2 cellular contexts compared by ENCODE assay signal in the genomic region with DNA sequence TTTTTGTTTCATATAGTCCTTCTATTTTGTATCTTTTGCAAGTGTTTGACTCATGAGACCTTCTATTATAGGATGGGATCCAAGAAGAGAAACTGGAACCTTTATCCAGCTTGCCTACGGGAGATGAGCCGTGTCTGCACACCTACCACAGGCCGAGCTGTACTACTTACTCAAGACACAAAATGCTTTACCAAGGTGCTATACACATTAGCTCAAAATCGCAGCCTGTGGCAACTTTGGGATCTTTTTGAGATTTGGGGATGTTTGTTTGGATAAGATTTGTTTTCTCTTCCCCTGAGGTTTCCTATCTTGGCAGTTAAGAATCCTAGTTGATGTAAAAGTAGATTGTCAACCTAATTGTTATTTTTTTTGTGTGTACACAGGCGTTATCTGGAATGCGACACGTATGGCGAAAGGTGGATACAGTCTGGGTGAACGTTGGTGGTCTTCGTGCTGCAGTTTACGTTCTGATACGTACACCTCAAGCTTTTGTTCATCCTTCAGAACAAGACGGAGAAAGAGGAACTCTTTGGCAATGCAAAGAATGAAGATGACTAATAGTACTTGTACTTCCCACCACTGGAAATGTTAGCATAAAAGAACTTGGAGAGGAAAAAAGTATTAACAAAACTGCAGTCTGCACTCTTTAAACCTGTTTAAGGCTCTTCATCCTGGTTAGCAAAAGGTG.
A peak's percentile ranks its signal among the peaks of the same experiment; 100 is the strongest.
TF ChIP-seq lines count a peak whose summit lies in the region.

No MANE protein-coding gene starts in this region.

TF ChIP-seq in IMR-90, 13 proteins besides CTCF, POLR2A, EP300 and RAD21:
- TF ChIP-seq CHD1 (IDR thresholded peaks at IDR 0.05; ENCODE audit: low read depth, low read length) (no peak), MXI1 (IDR thresholded peaks at IDR 0.05; ENCODE audit: borderline replicate concordance, low read depth, low read length) (no peak), CEBPB (IDR thresholded peaks at IDR 0.05; ENCODE audit: low read depth, low read length) (peak; percentile 52; the same call in 1 of the 2 replicates), RCOR1 (IDR thresholded peaks at IDR 0.05; ENCODE audit: insufficient replicate concordance, low read length) (no peak), BHLHE40 (IDR thresholded peaks at IDR 0.05; ENCODE audit: low read depth, low read length) (no peak)

TF ChIP-seq in K562, 482 proteins besides CTCF, POLR2A, EP300 and RAD21 (continues in another document):
- TF ChIP-seq JUNB (CRISPR knock-in tag; conservative IDR thresholded peaks at IDR 0.05) (no peak), ZNF232 (CRISPR knock-in tag; IDR thresholded peaks at IDR 0.05) (no peak), SPI1 (IDR thresholded peaks at IDR 0.05; ENCODE audit: borderline replicate concordance, low read depth, low read length) (peak; percentile 44; the same call in 1 of the 2 replicates), CCAR2 (IDR thresholded peaks at IDR 0.05; ENCODE audit: low read depth, low read length) (no peak), SRSF9 (IDR thresholded peaks at IDR 0.05; ENCODE audit: borderline replicate concordance, low read depth, low read length) (no peak), HMG20B (CRISPR knock-in tag; IDR thresholded peaks at IDR 0.05) (no peak), ETV1 (tag; conservative IDR thresholded peaks at IDR 0.05; ENCODE audit: low read depth) (no peak), MTA3 (IDR thresholded peaks at IDR 0.05; ENCODE audit: borderline replicate concordance) (no peak), DNMT1 (IDR thresholded peaks at IDR 0.05) (no peak), ELF1 (tag; IDR thresholded peaks at IDR 0.05) (no peak), FOXM1 (IDR thresholded peaks at IDR 0.05; ENCODE audit: low read depth) (no peak), FOXM1 (CRISPR knock-in tag; IDR thresholded peaks at IDR 0.05; ENCODE audit: low read depth) (no peak), ZNF436 (CRISPR knock-in tag; IDR thresholded peaks at IDR 0.05) (no peak), ZKSCAN3 (CRISPR knock-in tag; IDR thresholded peaks at IDR 0.05) (no peak), SAP30 (IDR thresholded peaks at IDR 0.05; ENCODE audit: borderline replicate concordance, insufficient read depth, low read depth, low read length, poor library complexity, severe bottlenecking) (no peak), ILF3 (IDR thresholded peaks at IDR 0.05; ENCODE audit: borderline replicate concordance) (0 out of 2 replicates have a peak, but pooled peaks have one; percentile 41), EP400 (IDR thresholded peaks at IDR 0.05) (no peak), THRAP3 (IDR thresholded peaks at IDR 0.05; ENCODE audit: borderline replicate concordance) (0 out of 2 replicates have a peak, but pooled peaks have one; percentile 16), HIVEP1 (CRISPR knock-in tag; IDR thresholded peaks at IDR 0.05) (no peak), NRF1 (conservative IDR thresholded peaks at IDR 0.05 in 1 of 2, IDR thresholded peaks at IDR 0.05 in 1 of 2) (no peak), ETV6 (IDR thresholded peaks at IDR 0.05; ENCODE audit: borderline replicate concordance in 1 of 2, low read depth in 2 of 2, low read length in 1 of 2) (no peak), ETV6 (CRISPR knock-in tag; IDR thresholded peaks at IDR 0.05; ENCODE audit: borderline replicate concordance) (no peak), HLTF (IDR thresholded peaks at IDR 0.05) (no peak), E2F3 (CRISPR knock-in tag; IDR thresholded peaks at IDR 0.05) (no peak)
- TF ChIP-seq, protein P1, sequence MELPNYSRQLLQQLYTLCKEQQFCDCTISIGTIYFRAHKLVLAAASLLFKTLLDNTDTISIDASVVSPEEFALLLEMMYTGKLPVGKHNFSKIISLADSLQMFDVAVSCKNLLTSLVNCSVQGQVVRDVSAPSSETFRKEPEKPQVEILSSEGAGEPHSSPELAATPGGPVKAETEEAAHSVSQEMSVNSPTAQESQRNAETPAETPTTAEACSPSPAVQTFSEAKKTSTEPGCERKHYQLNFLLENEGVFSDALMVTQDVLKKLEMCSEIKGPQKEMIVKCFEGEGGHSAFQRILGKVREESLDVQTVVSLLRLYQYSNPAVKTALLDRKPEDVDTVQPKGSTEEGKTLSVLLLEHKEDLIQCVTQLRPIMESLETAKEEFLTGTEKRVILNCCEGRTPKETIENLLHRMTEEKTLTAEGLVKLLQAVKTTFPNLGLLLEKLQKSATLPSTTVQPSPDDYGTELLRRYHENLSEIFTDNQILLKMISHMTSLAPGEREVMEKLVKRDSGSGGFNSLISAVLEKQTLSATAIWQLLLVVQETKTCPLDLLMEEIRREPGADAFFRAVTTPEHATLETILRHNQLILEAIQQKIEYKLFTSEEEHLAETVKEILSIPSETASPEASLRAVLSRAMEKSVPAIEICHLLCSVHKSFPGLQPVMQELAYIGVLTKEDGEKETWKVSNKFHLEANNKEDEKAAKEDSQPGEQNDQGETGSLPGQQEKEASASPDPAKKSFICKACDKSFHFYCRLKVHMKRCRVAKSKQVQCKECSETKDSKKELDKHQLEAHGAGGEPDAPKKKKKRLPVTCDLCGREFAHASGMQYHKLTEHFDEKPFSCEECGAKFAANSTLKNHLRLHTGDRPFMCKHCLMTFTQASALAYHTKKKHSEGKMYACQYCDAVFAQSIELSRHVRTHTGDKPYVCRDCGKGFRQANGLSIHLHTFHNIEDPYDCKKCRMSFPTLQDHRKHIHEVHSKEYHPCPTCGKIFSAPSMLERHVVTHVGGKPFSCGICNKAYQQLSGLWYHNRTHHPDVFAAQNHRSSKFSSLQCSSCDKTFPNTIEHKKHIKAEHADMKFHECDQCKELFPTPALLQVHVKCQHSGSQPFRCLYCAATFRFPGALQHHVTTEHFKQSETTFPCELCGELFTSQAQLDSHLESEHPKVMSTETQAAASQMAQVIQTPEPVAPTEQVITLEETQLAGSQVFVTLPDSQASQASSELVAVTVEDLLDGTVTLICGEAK (IDR thresholded peaks at IDR 0.05), result no peak
- TF ChIP-seq, protein P1 (CRISPR knock-in tag; IDR thresholded peaks at IDR 0.05), result no peak
- TF ChIP-seq, protein P2, sequence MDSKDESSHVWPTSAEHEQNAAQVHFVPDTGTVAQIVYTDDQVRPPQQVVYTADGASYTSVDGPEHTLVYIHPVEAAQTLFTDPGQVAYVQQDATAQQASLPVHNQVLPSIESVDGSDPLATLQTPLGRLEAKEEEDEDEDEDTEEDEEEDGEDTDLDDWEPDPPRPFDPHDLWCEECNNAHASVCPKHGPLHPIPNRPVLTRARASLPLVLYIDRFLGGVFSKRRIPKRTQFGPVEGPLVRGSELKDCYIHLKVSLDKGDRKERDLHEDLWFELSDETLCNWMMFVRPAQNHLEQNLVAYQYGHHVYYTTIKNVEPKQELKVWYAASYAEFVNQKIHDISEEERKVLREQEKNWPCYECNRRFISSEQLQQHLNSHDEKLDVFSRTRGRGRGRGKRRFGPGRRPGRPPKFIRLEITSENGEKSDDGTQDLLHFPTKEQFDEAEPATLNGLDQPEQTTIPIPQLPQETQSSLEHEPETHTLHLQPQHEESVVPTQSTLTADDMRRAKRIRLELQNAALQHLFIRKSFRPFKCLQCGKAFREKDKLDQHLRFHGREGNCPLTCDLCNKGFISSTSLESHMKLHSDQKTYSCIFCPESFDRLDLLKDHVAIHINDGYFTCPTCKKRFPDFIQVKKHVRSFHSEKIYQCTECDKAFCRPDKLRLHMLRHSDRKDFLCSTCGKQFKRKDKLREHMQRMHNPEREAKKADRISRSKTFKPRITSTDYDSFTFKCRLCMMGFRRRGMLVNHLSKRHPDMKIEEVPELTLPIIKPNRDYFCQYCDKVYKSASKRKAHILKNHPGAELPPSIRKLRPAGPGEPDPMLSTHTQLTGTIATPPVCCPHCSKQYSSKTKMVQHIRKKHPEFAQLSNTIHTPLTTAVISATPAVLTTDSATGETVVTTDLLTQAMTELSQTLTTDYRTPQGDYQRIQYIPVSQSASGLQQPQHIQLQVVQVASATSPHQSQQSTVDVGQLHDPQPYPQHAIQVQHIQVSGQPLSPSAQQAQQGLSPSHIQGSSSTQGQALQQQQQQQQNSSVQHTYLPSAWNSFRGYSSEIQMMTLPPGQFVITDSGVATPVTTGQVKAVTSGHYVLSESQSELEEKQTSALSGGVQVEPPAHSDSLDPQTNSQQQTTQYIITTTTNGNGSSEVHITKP (IDR thresholded peaks at IDR 0.05; ENCODE audit: partially characterized antibody), result no peak
- TF ChIP-seq, protein P3, sequence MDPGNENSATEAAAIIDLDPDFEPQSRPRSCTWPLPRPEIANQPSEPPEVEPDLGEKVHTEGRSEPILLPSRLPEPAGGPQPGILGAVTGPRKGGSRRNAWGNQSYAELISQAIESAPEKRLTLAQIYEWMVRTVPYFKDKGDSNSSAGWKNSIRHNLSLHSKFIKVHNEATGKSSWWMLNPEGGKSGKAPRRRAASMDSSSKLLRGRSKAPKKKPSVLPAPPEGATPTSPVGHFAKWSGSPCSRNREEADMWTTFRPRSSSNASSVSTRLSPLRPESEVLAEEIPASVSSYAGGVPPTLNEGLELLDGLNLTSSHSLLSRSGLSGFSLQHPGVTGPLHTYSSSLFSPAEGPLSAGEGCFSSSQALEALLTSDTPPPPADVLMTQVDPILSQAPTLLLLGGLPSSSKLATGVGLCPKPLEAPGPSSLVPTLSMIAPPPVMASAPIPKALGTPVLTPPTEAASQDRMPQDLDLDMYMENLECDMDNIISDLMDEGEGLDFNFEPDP (CRISPR knock-in tag; IDR thresholded peaks at IDR 0.05), result no peak
- TF ChIP-seq, protein P4, sequence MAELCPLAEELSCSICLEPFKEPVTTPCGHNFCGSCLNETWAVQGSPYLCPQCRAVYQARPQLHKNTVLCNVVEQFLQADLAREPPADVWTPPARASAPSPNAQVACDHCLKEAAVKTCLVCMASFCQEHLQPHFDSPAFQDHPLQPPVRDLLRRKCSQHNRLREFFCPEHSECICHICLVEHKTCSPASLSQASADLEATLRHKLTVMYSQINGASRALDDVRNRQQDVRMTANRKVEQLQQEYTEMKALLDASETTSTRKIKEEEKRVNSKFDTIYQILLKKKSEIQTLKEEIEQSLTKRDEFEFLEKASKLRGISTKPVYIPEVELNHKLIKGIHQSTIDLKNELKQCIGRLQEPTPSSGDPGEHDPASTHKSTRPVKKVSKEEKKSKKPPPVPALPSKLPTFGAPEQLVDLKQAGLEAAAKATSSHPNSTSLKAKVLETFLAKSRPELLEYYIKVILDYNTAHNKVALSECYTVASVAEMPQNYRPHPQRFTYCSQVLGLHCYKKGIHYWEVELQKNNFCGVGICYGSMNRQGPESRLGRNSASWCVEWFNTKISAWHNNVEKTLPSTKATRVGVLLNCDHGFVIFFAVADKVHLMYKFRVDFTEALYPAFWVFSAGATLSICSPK (IDR thresholded peaks at IDR 0.05; ENCODE audit: borderline replicate concordance), result no peak
- TF ChIP-seq, protein P5, sequence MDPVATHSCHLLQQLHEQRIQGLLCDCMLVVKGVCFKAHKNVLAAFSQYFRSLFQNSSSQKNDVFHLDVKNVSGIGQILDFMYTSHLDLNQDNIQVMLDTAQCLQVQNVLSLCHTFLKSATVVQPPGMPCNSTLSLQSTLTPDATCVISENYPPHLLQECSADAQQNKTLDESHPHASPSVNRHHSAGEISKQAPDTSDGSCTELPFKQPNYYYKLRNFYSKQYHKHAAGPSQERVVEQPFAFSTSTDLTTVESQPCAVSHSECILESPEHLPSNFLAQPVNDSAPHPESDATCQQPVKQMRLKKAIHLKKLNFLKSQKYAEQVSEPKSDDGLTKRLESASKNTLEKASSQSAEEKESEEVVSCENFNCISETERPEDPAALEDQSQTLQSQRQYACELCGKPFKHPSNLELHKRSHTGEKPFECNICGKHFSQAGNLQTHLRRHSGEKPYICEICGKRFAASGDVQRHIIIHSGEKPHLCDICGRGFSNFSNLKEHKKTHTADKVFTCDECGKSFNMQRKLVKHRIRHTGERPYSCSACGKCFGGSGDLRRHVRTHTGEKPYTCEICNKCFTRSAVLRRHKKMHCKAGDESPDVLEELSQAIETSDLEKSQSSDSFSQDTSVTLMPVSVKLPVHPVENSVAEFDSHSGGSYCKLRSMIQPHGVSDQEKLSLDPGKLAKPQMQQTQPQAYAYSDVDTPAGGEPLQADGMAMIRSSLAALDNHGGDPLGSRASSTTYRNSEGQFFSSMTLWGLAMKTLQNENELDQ (CRISPR knock-in tag; IDR thresholded peaks at IDR 0.05; ENCODE audit: borderline replicate concordance), result no peak
- TF ChIP-seq, protein P6, sequence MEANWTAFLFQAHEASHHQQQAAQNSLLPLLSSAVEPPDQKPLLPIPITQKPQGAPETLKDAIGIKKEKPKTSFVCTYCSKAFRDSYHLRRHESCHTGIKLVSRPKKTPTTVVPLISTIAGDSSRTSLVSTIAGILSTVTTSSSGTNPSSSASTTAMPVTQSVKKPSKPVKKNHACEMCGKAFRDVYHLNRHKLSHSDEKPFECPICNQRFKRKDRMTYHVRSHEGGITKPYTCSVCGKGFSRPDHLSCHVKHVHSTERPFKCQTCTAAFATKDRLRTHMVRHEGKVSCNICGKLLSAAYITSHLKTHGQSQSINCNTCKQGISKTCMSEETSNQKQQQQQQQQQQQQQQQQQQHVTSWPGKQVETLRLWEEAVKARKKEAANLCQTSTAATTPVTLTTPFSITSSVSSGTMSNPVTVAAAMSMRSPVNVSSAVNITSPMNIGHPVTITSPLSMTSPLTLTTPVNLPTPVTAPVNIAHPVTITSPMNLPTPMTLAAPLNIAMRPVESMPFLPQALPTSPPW (CRISPR knock-in tag; IDR thresholded peaks at IDR 0.05), result no peak
- TF ChIP-seq, protein P7, sequence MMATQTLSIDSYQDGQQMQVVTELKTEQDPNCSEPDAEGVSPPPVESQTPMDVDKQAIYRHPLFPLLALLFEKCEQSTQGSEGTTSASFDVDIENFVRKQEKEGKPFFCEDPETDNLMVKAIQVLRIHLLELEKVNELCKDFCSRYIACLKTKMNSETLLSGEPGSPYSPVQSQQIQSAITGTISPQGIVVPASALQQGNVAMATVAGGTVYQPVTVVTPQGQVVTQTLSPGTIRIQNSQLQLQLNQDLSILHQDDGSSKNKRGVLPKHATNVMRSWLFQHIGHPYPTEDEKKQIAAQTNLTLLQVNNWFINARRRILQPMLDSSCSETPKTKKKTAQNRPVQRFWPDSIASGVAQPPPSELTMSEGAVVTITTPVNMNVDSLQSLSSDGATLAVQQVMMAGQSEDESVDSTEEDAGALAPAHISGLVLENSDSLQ (IDR thresholded peaks at IDR 0.05), result no peak
